Comparison of ENCODE assay signal across 20 cellular contexts in the genomic region with DNA sequence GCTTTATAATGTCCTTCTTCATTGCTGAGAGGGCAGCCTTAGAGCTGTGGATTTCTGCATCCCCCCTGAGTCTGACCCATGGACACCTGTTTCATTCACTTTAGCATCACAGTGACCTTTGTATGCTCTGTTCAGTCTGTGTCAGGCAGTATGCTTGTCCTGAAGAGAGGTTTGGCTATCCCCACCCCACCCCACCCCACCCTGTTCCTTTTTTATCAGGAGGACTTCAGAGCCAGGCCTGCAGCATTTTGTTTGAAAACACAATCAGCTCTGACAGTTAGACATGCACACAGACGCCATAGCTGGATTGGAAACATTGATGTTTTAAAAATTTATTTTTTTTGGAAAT.
"Had no signal": no experiment of that assay in that cellular context is flagged by ENCODE, and none has a peak within 500 bp of the region (broad histone marks: within the 10 kb centered on the region; RNA-seq: fewer than 3 reads in every experiment).

No MANE protein-coding gene starts in this region.

- H3K27ac ChIP-seq: KMS-11, SJSA1, SK-N-MC had no signal

- H3K9me3 Mint-ChIP-seq: IgD-negative memory B cell had no signal

- H3K4me2 ChIP-seq: KMS-11 had no signal

- H3K27ac Mint-ChIP-seq: IgD-negative memory B cell had no signal

- H3K9ac ChIP-seq: KMS-11 had no signal

- H3K27me3 ChIP-seq: SJSA1 had no signal

- DNase-seq: Kasumi-1, MM.1S, NCI-H1092 treated with DMSO at 0.1 percent for 48 hours, NCI-H1436, NCI-H187, NCI-H2029, NCI-H2081 treated with DMSO at 0.1 percent for 48 hours, NCI-H2171, NCI-H226, NCI-H446, NCI-H510A, NCI-H524 treated with DMSO at 0.1 percent for 48 hours, Right ventricle myocardium superior, RPMI8226, SIG-M5 had no signal

- H3K9me3 ChIP-seq: SJSA1 had no signal

- H3K36me3 ChIP-seq: SJSA1 had no signal

- H3K36me3 Mint-ChIP-seq: IgD-negative memory B cell had no signal

- H3K4me3 ChIP-seq: K562, SJSA1, SK-N-MC had no signal

- H3K4me3 Mint-ChIP-seq: IgD-negative memory B cell had no signal

- H3K4me1 ChIP-seq: SJSA1 had no signal
